ENCODE assay signal across 24 cellular contexts in the genomic region with DNA sequence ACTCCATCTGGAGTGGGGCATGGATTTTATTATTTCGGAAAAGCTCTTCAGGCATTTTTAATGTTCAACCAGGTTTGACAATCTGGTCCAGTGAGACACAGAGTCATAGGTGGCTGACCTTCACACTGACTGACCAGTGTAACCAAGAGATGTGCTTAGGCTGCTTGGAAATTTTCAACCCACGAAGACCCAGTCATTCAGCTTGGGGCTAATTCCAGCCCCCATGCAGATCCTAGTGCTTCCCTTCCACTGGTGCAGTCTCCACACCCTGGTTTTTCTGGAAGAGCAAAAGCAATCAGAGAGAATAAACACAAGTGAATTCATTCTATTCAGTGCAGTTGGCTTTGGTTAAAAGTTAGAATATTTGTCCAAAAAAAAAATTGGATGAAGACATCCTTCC.
"Had no signal": no experiment of that assay in that cellular context is flagged by ENCODE, and none has a peak within 500 bp of the region (broad histone marks: within the 10 kb centered on the region; RNA-seq: fewer than 3 reads in every experiment).

No MANE protein-coding gene starts in this region.

- H3K9me3 ChIP-seq: colonic mucosa, esophagus squamous epithelium, gastrocnemius medialis, heart right ventricle, left lung, lower lobe of right lung, mucosa of descending colon had no signal

- H3K27me3 ChIP-seq: colonic mucosa, gastrocnemius medialis, left lung had no signal

- H3K27ac ChIP-seq: colonic mucosa, epithelial cell of prostate, esophagus squamous epithelium, gastrocnemius medialis, heart right ventricle, left lung, lower lobe of right lung had no signal

- DNase-seq: colonic mucosa; cortex of kidney; effector CD8-positive, alpha-beta T cell; effector memory CD8-positive, alpha-beta T cell; endodermal cell; erythroblast; esophagus squamous epithelium; foreskin fibroblast; foreskin melanocyte; gastrocnemius medialis; glutamatergic neuron; head of caudate nucleus; heart right ventricle; hippocampal formation; kidney; kidney glomerular epithelial cell; left cardiac atrium; left lung; left ventricle myocardium superior; lower lobe of right lung; mesenchymal stem cell; mucosa of descending colon had no signal

- H3K36me3 ChIP-seq: colonic mucosa, esophagus squamous epithelium, gastrocnemius medialis, heart right ventricle, left lung, lower lobe of right lung had no signal

- ATAC-seq: effector memory CD8-positive, alpha-beta T cell; esophagus mucosa; gastrocnemius medialis; heart right ventricle; left cardiac atrium; left lung; left ventricle myocardium superior; lower lobe of right lung; mucosa of descending colon had no signal

- H3K4me1 ChIP-seq: colonic mucosa, esophagus squamous epithelium, gastrocnemius medialis, heart right ventricle, left lung, lower lobe of right lung had no signal

- H3K4me3 ChIP-seq: colonic mucosa, esophagus squamous epithelium, gastrocnemius medialis, heart right ventricle, left lung, lower lobe of right lung, mucosa of descending colon had no signal
